In genomic region chr9:133162802-133163558, GRCh38 we compare ENCODE assay signal across 8 cellular contexts. TPM values are rescaled to one million over a fixed set of nuclear protein-coding genes. Genes with fewer than 3 reads are reported as not detected.
DNase-seq lines count a peak whose midpoint lies in the region; ATAC-seq, FAIRE-seq and TF ChIP-seq lines count a peak whose summit lies in the region.

No MANE protein-coding gene starts in this region.

- peak overlapping the region; percentile 74 to 94 for H3K9ac ChIP-seq in K562 (ENCODE audit: insufficient read depth in 1 of 2, low read depth in 2 of 2, low read length in 2 of 2)

- WGBS in K562 (ENCODE audit: insufficient coverage, low coverage, missing lambda C conversion rate): 45% methylated on average over 40 of the region's 57 CpGs
- 13% methylated on average over 3 of the region's 57 CpGs for WGBS in right lobe of liver (ENCODE audit: insufficient coverage, low coverage, low lambda C conversion rate, missing lambda C conversion rate)
- 39% methylated on average over 23 of the region's 57 CpGs for WGBS in suprapubic skin

- in situ Hi-C loops in K562 (cut with MboI): no loop called here

- BruUV-seq in K562 (replicated peaks; lab: Mats Ljungman, UMichigan): TSS peak; percentile 58

- CTCF ChIA-PET in K562 (lab: Yijun Ruan, JAX; ENCODE audit: low intra/inter-chr PET ratio): no interaction called here

- no peak for TF ChIP-seq CTCF in K562 (IDR thresholded peaks at IDR 0.05 in 2 of 3, conservative IDR thresholded peaks at IDR 0.05 in 1 of 3; ENCODE audit: insufficient read depth in 2 of 3, low read depth in 1 of 3, low read length in 3 of 3)
- no peak for TF ChIP-seq CTCF in right lobe of liver (IDR thresholded peaks at IDR 0.05)
- TF ChIP-seq CTCF in suprapubic skin (IDR thresholded peaks at IDR 0.05): no peak

- no peak for FAIRE-seq in K562 (lab: Jason Lieb, UNC)

- no peak for TF ChIP-seq RAD21 in K562 (CRISPR knock-in tag; conservative IDR thresholded peaks at IDR 0.05 in 1 of 2, IDR thresholded peaks at IDR 0.05 in 1 of 2)

- intact Hi-C loops in K562 (cut with micrococcal nuclease) (no loop called here), right lobe of liver (cut with DNase I) (no loop called here)

- peak; percentile 29 for DNase-seq in activated CD4-positive, CD25-positive, alpha-beta regulatory T cell treated with anti-CD3 and anti-CD28 coated beads, Interleukin-2, amount 50 U/mL, for 72 hours
- DNase-seq in K562 (ENCODE audit: extremely low read depth in 1 of 4, low spot score in 3 of 4) (peak in 1 of 4 experiments; percentile 48), right lobe of liver (no peak), suprapubic skin (ENCODE audit: low spot score in 2 of 2) (peak in 1 of 2 donors; percentile 70), germinal center (ENCODE audit: low spot score) (no peak), SHP77 treated with DMSO at 0.1 percent for 48 hours (lab: John Stamatoyannopoulos, UW) (no peak)

- H3K27me3 ChIP-seq in K562 (ENCODE audit: control insufficient read depth in 2 of 2, insufficient read depth in 2 of 2, low read length in 2 of 2) (no peaks in the 10 kb centered on the region), right lobe of liver (no peaks in the 10 kb centered on the region), suprapubic skin (peaks cover 6% of the 10 kb centered on the region)

- H2AFZ ChIP-seq in K562 (ENCODE audit: low read depth, low read length): peak overlapping the region; percentile 92

- H3K36me3 ChIP-seq in K562 (ENCODE audit: control insufficient read depth, insufficient read depth, low read length) (peaks cover 22% of the 10 kb centered on the region), right lobe of liver (no peaks in the 10 kb centered on the region), suprapubic skin (no peaks in the 10 kb centered on the region)

- peak overlapping the region; percentile 76 for H3K4me3 ChIP-seq in K562
- H3K4me3 ChIP-seq in right lobe of liver: peak overlapping the region; percentile 46 to 56 (median 46)
- H3K4me3 ChIP-seq in suprapubic skin: peak overlapping the region; percentile 58

- ATAC-seq in activated CD4-positive, CD25-positive, alpha-beta regulatory T cell treated with anti-CD3 and anti-CD28 coated beads, Interleukin-2, amount 50 U/mL, for 24 hours: no peak
- ATAC-seq in K562 (peak; percentile 3; the same call in 2 of the 3 replicates), right lobe of liver (no peak), GM21526 (IDR thresholded peaks at IDR 0.05; ENCODE audit: low FRiP score, unreplicated experiment) (no peak)

- TF ChIP-seq POLR2A in K562 (conservative IDR thresholded peaks at IDR 0.05) (no peak), right lobe of liver (IDR thresholded peaks at IDR 0.05) (no peak), suprapubic skin (IDR thresholded peaks at IDR 0.05) (no peak)

- H3K4me1 ChIP-seq in K562 (replicated peaks in 1 of 2; ENCODE audit: control insufficient read depth in 2 of 2, insufficient read depth in 2 of 2, low read length in 2 of 2) (peaks cover 33 to 60% of the 10 kb centered on the region in 2 experiments; a peak in 4 of 5 replicates), right lobe of liver (peaks cover 0 to 6% (median 0%) of the 10 kb centered on the region in 4 donors), suprapubic skin (peaks cover 26% of the 10 kb centered on the region)

- no peaks in the 10 kb centered on the region for H3K9me3 ChIP-seq in K562 (replicated peaks; ENCODE audit: control insufficient read depth, insufficient read depth, low read depth, low read length)
- H3K9me3 ChIP-seq in right lobe of liver: no peaks in the 10 kb centered on the region
- no peaks in the 10 kb centered on the region for H3K9me3 ChIP-seq in suprapubic skin

- no peaks in the 10 kb centered on the region for H3K9me1 ChIP-seq in K562 (ENCODE audit: control insufficient read depth, insufficient read depth, low read length)

- H3K4me2 ChIP-seq in K562 (ENCODE audit: insufficient read depth, low read length): peak overlapping the region; percentile 81

- no peak for TF ChIP-seq EP300 in K562 (IDR thresholded peaks at IDR 0.05; ENCODE audit: low read length)
- no peak for TF ChIP-seq EP300 in suprapubic skin (IDR thresholded peaks at IDR 0.05)

- H3K27ac ChIP-seq in K562 (ENCODE audit: extremely low read depth, low read depth, low read length) (peak overlapping the region; percentile 70; the same call in 2 of the 3 replicates), right lobe of liver (peak overlapping the region in 2 of 3 donors; percentile 29 to 44), suprapubic skin (peak overlapping the region; percentile 1)

- H4K20me1 ChIP-seq in K562 (replicated peaks; ENCODE audit: control insufficient read depth, insufficient read depth, low read length): no peaks in the 10 kb centered on the region

- POLR2A ChIA-PET in K562 (lab: Yijun Ruan, JAX): interaction anchor here (0.5 to 1.4 kb wide), 3 partner anchors 8 to 73 kb away, joined by 3 to 4 read pairs (median 4); no protein-coding TSS in a partner anchor

- H3K79me2 ChIP-seq in K562 (ENCODE audit: control insufficient read depth, insufficient read depth, low read length): peaks cover 19% of the 10 kb centered on the region

RNA-seq across cellular contexts. Expression of gene GBGT1, which starts 0.7 kb away (rescaled TPM):
- 36.0 and 113 TPM in 2 replicates for total RNA-seq in K562 (2011; cell fraction: chromatin; rRNA removed; ENCODE audit: low replicate concordance)
- 65.4 and 76.9 TPM in 2 replicates for total RNA-seq in K562 (2011; cell fraction: nucleolus; rRNA removed)
- 49.2 and 52.3 TPM in 2 replicates for total RNA-seq in K562 (2011; cell fraction: nucleoplasm; rRNA removed)
- total RNA-seq in K562 (2014; rRNA removed): 20.7 and 23.6 TPM in 2 replicates
- total RNA-seq in K562 (2014; rRNA removed; fragmentation: Illumina TruSeq; extraction: Trizol): 6.3 and 9.4 TPM in 2 replicates
- total RNA-seq in K562 (2015; rRNA removed; fragmentation: Illumina TruSeq; extraction: Trizol): 13.7 and 15.3 TPM in 2 replicates
- total RNA-seq in K562 (2021): 24.6 and 25.8 TPM in 2 replicates
- 10.1 and 20.2 TPM in 2 replicates for polyA plus RNA-seq in K562 (2011; rRNA removed)
- polyA plus RNA-seq in K562 (2011; cell fraction: cytosol; rRNA removed): 19.0 and 25.7 TPM in 2 replicates
- 44.6 and 60.7 TPM in 2 replicates for polyA plus RNA-seq in K562 (2011; cell fraction: nucleus; rRNA removed)
- polyA plus RNA-seq in K562 (2012): 11.5 and 21.9 TPM in 2 replicates
- polyA plus RNA-seq in K562 (2014; fragmentation: Illumina TruSeq; extraction: Trizol): 17.8 and 18.8 TPM in 2 replicates
- 1 to 10 TPM in 1 of 2 experiments, under 1 TPM in 1; 0.55 to 1.6 TPM for polyA plus RNA-seq in K562 (2014; fragmentation: Nextera tagmentation; extraction: Ambion mirVana)
- polyA plus RNA-seq in K562 (2014; rRNA removed): 16.1 and 20.6 TPM in 2 replicates
- 12.7 and 14.4 TPM in 2 replicates for polyA minus RNA-seq in K562 (2011; rRNA and poly(A)+ RNA removed)
- polyA minus RNA-seq in K562 (2011; cell fraction: cytosol; rRNA and poly(A)+ RNA removed): 12.8 and 20.2 TPM in 2 replicates
- polyA minus RNA-seq in K562 (2011; cell fraction: nucleus; rRNA and poly(A)+ RNA removed): 24.2 and 31.3 TPM in 2 replicates
- total RNA-seq in right lobe of liver: 1 to 10 TPM in 5 of 6 experiments, under 1 TPM in 1; 0.68 to 3.7 (median 1.9) TPM
- 10 to 100 TPM in 1 of 4 donors, 1 to 10 TPM in 3; 2.6 to 14.6 (median 5.8) TPM for total RNA-seq in suprapubic skin

RNA-seq across cellular contexts. Expression of gene RALGDS, which starts 41.9 kb away (rescaled TPM):
- 62.0 and 176 TPM in 2 replicates for total RNA-seq in K562 (2011; cell fraction: chromatin; rRNA removed; ENCODE audit: low replicate concordance)
- 78.8 and 97.7 TPM in 2 replicates for total RNA-seq in K562 (2011; cell fraction: nucleolus; rRNA removed)
- 55.4 and 58.4 TPM in 2 replicates for total RNA-seq in K562 (2011; cell fraction: nucleoplasm; rRNA removed)
- total RNA-seq in K562 (2014; rRNA removed) (27.1 and 36.2 TPM in 2 replicates), K562 (2014; rRNA removed; fragmentation: Illumina TruSeq; extraction: Trizol) (9.4 and 12.0 TPM in 2 replicates), K562 (2015; rRNA removed; fragmentation: Illumina TruSeq; extraction: Trizol) (25.8 and 25.9 TPM in 2 replicates), K562 (2021) (28.6 and 37.3 TPM in 2 replicates), right lobe of liver (10 to 100 TPM in 1 of 6 experiments, 1 to 10 TPM in 5; 4.3 to 19.8 (median 5.7) TPM), suprapubic skin (100 to 1,000 TPM; 173 to 244 (median 212) TPM)
- polyA plus RNA-seq in K562 (2011; rRNA removed) (40.3 and 45.9 TPM in 2 replicates), K562 (2014; fragmentation: Illumina TruSeq; extraction: Trizol) (28.7 and 34.9 TPM in 2 replicates), K562 (2014; fragmentation: Nextera tagmentation; extraction: Ambion mirVana) (1 to 10 TPM in 1 of 2 experiments, under 1 TPM in 1; 0.75 to 2.4 TPM), K562 (2014; rRNA removed) (39.5 and 43.3 TPM in 2 replicates)
- polyA plus RNA-seq in K562 (2011; cell fraction: cytosol; rRNA removed): 34.7 and 62.2 TPM in 2 replicates
- 170 and 326 TPM in 2 replicates for polyA plus RNA-seq in K562 (2011; cell fraction: nucleus; rRNA removed)
- 26.3 and 47.2 TPM in 2 replicates for polyA plus RNA-seq in K562 (2012)
- polyA minus RNA-seq in K562 (2011; rRNA and poly(A)+ RNA removed): 12.0 and 17.4 TPM in 2 replicates
- polyA minus RNA-seq in K562 (2011; cell fraction: cytosol; rRNA and poly(A)+ RNA removed): 13.6 and 18.5 TPM in 2 replicates
- 30.2 and 36.5 TPM in 2 replicates for polyA minus RNA-seq in K562 (2011; cell fraction: nucleus; rRNA and poly(A)+ RNA removed)

RNA-seq across cellular contexts. Expression of gene OBP2B, which starts 46.1 kb away (rescaled TPM):
- not detected in 2 replicates for total RNA-seq in K562 (2011; cell fraction: chromatin; rRNA removed; ENCODE audit: low replicate concordance)
- not detected in 2 replicates for total RNA-seq in K562 (2011; cell fraction: nucleolus; rRNA removed)
- total RNA-seq in K562 (2011; cell fraction: nucleoplasm; rRNA removed): not detected in 2 replicates
- not detected in 2 replicates for total RNA-seq in K562 (2014; rRNA removed)
- not detected in 2 replicates for total RNA-seq in K562 (2014; rRNA removed; fragmentation: Illumina TruSeq; extraction: Trizol)
- total RNA-seq in K562 (2015; rRNA removed; fragmentation: Illumina TruSeq; extraction: Trizol): not detected in 2 replicates
- not detected in 2 replicates for total RNA-seq in K562 (2021)
- 0.12 TPM in 1 of 2 replicates, not detected in the other for polyA plus RNA-seq in K562 (2011; rRNA removed)
- not detected in 2 replicates for polyA plus RNA-seq in K562 (2011; cell fraction: cytosol; rRNA removed)
- 0.21 TPM in 1 of 2 replicates, not detected in the other for polyA plus RNA-seq in K562 (2011; cell fraction: nucleus; rRNA removed)
- polyA plus RNA-seq in K562 (2012): not detected in 2 replicates
- not detected in 2 replicates for polyA plus RNA-seq in K562 (2014; fragmentation: Illumina TruSeq; extraction: Trizol)
- not detected for polyA plus RNA-seq in K562 (2014; fragmentation: Nextera tagmentation; extraction: Ambion mirVana)
- not detected in 2 replicates for polyA plus RNA-seq in K562 (2014; rRNA removed)
- polyA minus RNA-seq in K562 (2011; rRNA and poly(A)+ RNA removed): not detected in 2 replicates
- polyA minus RNA-seq in K562 (2011; cell fraction: cytosol; rRNA and poly(A)+ RNA removed): not detected in 2 replicates
- polyA minus RNA-seq in K562 (2011; cell fraction: nucleus; rRNA and poly(A)+ RNA removed): not detected in 2 replicates
- total RNA-seq in right lobe of liver: not detected
- 10 to 100 TPM in 1 of 4 donors, 1 to 10 TPM in 3; 2.6 to 11.7 (median 7.1) TPM for total RNA-seq in suprapubic skin

Comparison
In these comparisons a context has a peak if more than half of its experiments do, and no peak if none do; other contexts are left out.
1. H3K27ac ChIP-seq: peak in every context shown above with its lines; median percentile 70 in K562; 36 in right lobe of liver; 1 in suprapubic skin.